ENCODE assay signal across 10 cellular contexts in the genomic region with DNA sequence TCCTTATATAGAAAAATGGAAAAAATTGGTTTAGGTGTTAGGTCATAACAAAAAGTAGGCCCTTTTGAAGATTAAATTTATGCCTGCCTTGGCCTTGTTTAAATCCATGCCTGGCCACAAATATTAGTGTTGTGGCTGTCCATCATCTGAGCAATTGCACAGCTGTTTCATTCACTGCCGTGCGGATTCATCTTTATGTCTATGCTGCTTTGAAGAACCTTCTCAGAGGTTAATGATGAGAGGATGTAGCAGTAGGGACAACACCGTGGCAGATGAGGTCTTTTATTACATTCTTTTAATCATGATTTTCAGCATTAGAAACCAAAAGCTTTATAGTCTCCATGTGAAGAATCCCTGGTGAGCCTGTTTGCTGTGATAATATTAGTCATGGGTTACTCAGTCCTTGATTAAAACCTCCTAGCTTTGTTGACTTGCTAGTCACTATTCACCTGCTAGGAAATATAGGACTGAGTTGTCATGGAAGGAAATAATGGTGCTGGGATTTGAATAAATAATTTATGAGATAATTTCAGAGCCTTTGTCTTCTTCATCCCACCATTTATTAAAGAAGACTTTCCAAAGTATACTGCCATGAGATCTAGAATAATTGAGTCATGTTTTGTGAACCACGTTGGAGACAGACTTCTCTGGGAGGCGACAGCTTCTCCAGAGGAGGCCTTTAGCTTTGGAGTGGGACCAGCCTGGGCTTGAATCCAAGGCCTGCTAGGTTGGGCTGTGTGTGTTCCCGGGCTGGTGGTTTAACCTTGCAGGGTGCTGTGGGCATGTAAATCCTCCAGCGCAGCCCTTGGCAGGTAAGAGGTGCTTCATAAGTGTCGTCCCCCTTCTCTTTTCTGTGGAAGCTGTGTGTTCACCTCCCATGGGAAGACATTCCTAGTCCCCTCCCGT. TPM values are rescaled to one million over a fixed set of nuclear protein-coding genes. Genes with fewer than 3 reads are reported as not detected.
A peak's percentile ranks its signal among the peaks of the same experiment; 100 is the strongest.
DNase-seq lines count a peak whose midpoint lies in the region; ATAC-seq and TF ChIP-seq lines count a peak whose summit lies in the region.
"Had no signal": no experiment of that assay in that cellular context is flagged by ENCODE, and none has a peak within 500 bp of the region (broad histone marks: within the 10 kb centered on the region; RNA-seq: fewer than 3 reads in every experiment).

No MANE protein-coding gene starts in this region.

- no peak overlapping the region for H3K4me3 ChIP-seq in thoracic aorta

- intact Hi-C loops in left ventricle myocardium superior (cut with micrococcal nuclease), result no loop called here

- ATAC-seq in left ventricle myocardium superior, result peak; percentile 91
- peak; percentile 11 for ATAC-seq in thoracic aorta (ENCODE audit: insufficient number of reproducible peaks, low FRiP score, low read depth)
- no peak for ATAC-seq in HG03108 (IDR thresholded peaks at IDR 0.05; ENCODE audit: unreplicated experiment)
- no peak for ATAC-seq in HG03378 (IDR thresholded peaks at IDR 0.05; ENCODE audit: unreplicated experiment)
- ATAC-seq: activated naive CD8-positive, alpha-beta T cell treated with anti-CD3 and anti-CD28 coated beads, Interleukin-2, amount 50 U/mL, for 24 hours had no signal

- peaks cover 32 to 51% of the 10 kb centered on the region in 2 donors for H3K4me1 ChIP-seq in thoracic aorta (ENCODE audit: control insufficient read depth in 1 of 2, low read depth in 2 of 2)

- peak overlapping the region in 1 of 2 donors; percentile 57 for H3K27ac ChIP-seq in thoracic aorta

- H3K36me3 ChIP-seq in thoracic aorta, result peaks cover 5% of the 10 kb centered on the region

- H3K9me3 ChIP-seq in thoracic aorta, result no peaks in the 10 kb centered on the region

- no peak for TF ChIP-seq CTCF in thoracic aorta (IDR thresholded peaks at IDR 0.05)

- DNase-seq in LoVo (ENCODE audit: low spot score) (peak; percentile 5), amniotic epithelial cell (ENCODE audit: low read depth) (peak; percentile 74), left ventricle myocardium superior (peak; percentile 85), thoracic aorta (ENCODE audit: low spot score) (no peak)
- no peak for DNase-seq in stimulated activated CD8-positive, alpha-beta memory T cell treated with anti-CD3 and anti-CD28 coated beads, Interleukin-4, amount 100 ng/mL, for 48 hours
- DNase-seq: activated CD4-positive, alpha-beta T cell treated with anti-CD3 and anti-CD28 coated beads, Interleukin-2, amount 50 U/mL, for 48 hours; activated naive CD8-positive, alpha-beta T cell treated with anti-CD3 and anti-CD28 coated beads, Interleukin-2, amount 50 U/mL, for 24 hours; GDM1 had no signal

- no peaks in the 10 kb centered on the region for H3K27me3 ChIP-seq in thoracic aorta (replicated peaks; ENCODE audit: insufficient read depth)

RNA-seq across cellular contexts. Expression of gene PTTG2, which starts 53.5 kb away (rescaled TPM):
- total RNA-seq in left ventricle myocardium superior (1.0 TPM), thoracic aorta (10 to 100 TPM in 1 of 2 donors, 1 to 10 TPM in 1; 2.2 to 10.7 TPM)

Comparison
In these comparisons a context has a peak if more than half of its experiments do, and no peak if none do; other contexts are left out.
1. DNase-seq: peak in LoVo (single experiment), amniotic epithelial cell (single experiment) and left ventricle myocardium superior (single experiment); none in thoracic aorta (single experiment) and stimulated activated CD8-positive, alpha-beta memory T cell treated with anti-CD3 and anti-CD28 coated beads, Interleukin-4, amount 100 ng/mL, for 48 hours (single experiment).
2. ATAC-seq: peak in left ventricle myocardium superior (single experiment) and thoracic aorta (single experiment); none in HG03108 (single experiment) and HG03378 (single experiment).